ENCODE assay signal across 20 cellular contexts in genomic region chr19:41411682-41412265, GRCh38. TPM values are rescaled to one million over a fixed set of nuclear protein-coding genes. Genes with fewer than 3 reads are reported as not detected.
A peak's percentile ranks its signal among the peaks of the same experiment; 100 is the strongest.
DNase-seq lines count a peak whose midpoint lies in the region; ATAC-seq and TF ChIP-seq lines count a peak whose summit lies in the region.
"Had no signal": no experiment of that assay in that cellular context is flagged by ENCODE, and none has a peak within 500 bp of the region (broad histone marks: within the 10 kb centered on the region; RNA-seq: fewer than 3 reads in every experiment).

No MANE protein-coding gene starts in this region.

- H3K27me3 ChIP-seq in neutrophil (no peaks in the 10 kb centered on the region), suprapubic skin (no peaks in the 10 kb centered on the region)

- TF ChIP-seq EP300 in suprapubic skin (IDR thresholded peaks at IDR 0.05) = no peak

- TF ChIP-seq CTCF in neutrophil (IDR thresholded peaks at IDR 0.05) = no peak
- TF ChIP-seq CTCF in suprapubic skin (IDR thresholded peaks at IDR 0.05) = no peak

- CTCF ChIA-PET in activated CD4-positive, alpha-beta T cell treated with anti-CD3 and anti-CD28 coated beads, Interleukin-2, amount 10 ng/mL, durations not matched to agents 7 days and 5 days (lab: Charles Lee) = no interaction called here

- H3K4me3 ChIP-seq in neutrophil (ENCODE audit: low read depth in 1 of 2, low read length in 1 of 2) (no peak overlapping the region), suprapubic skin (no peak overlapping the region)

- peaks cover 14% of the 10 kb centered on the region for H3K36me3 Mint-ChIP-seq in activated CD4-positive, alpha-beta T cell treated with anti-CD3 and anti-CD28 coated beads, Interleukin-2, amount 10 ng/mL, durations not matched to agents 7 days and 5 days (ENCODE audit: low read depth)

- no peak for DNase-seq in activated CD4-positive, alpha-beta T cell treated with anti-CD3 and anti-CD28 coated beads, Interleukin-2, amount 10 ng/mL, durations not matched to agents 7 days and 5 days
- DNase-seq in activated CD4-positive, alpha-beta T cell treated with anti-CD3 and anti-CD28 coated beads, Interleukin-2, amount 50 U/mL, for 48 hours = no peak
- DNase-seq in Right ventricle myocardium inferior (ENCODE audit: missing footprints) (peak; percentile 80), DMS79 (lab: John Stamatoyannopoulos, UW) (no peak), suprapubic skin (ENCODE audit: low spot score in 2 of 2) (no peak)
- DNase-seq in stimulated activated CD4-positive, alpha-beta T cell treated with anti-CD3 and anti-CD28 coated beads, Interleukin-15, amount 100 ng/mL, for 24 hours = no peak
- DNase-seq: 8988T; activated CD8-positive, alpha-beta memory T cell treated with anti-CD3 and anti-CD28 coated beads, Interleukin-2, amount 50 U/mL, for 48 hours; activated naive CD4-positive, alpha-beta T cell treated with anti-CD3 and anti-CD28 coated beads, Interleukin-2, amount 50 U/mL, for 16 hours; NCI-H1436 treated with DMSO at 0.1 percent for 48 hours; NCI-H510A; PC-3; stimulated activated CD4-positive, alpha-beta T cell treated with anti-CD3 and anti-CD28 coated beads, Interleukin-4, amount 100 ng/mL, for 24 hours had no signal

- no peaks in the 10 kb centered on the region for H3K9me3 Mint-ChIP-seq in activated CD4-positive, alpha-beta T cell treated with anti-CD3 and anti-CD28 coated beads, Interleukin-2, amount 10 ng/mL, durations not matched to agents 7 days and 5 days

- peak overlapping the region; percentile 64 for H3K27ac Mint-ChIP-seq in activated CD4-positive, alpha-beta T cell treated with anti-CD3 and anti-CD28 coated beads, Interleukin-2, amount 10 ng/mL, durations not matched to agents 7 days and 5 days

- intact Hi-C loops in Right ventricle myocardium inferior (cut with DNase I) = no loop called here

- TF ChIP-seq POLR2A in suprapubic skin (IDR thresholded peaks at IDR 0.05) = no peak

- H3K9me3 ChIP-seq in neutrophil (no peaks in the 10 kb centered on the region), suprapubic skin (no peaks in the 10 kb centered on the region)

- H3K36me3 ChIP-seq in neutrophil (no peaks in the 10 kb centered on the region), suprapubic skin (peaks cover 58% of the 10 kb centered on the region)

- no peak overlapping the region for H3K4me3 Mint-ChIP-seq in activated CD4-positive, alpha-beta T cell treated with anti-CD3 and anti-CD28 coated beads, Interleukin-2, amount 10 ng/mL, durations not matched to agents 7 days and 5 days

- H3K4me1 ChIP-seq in neutrophil (ENCODE audit: control insufficient read depth in 1 of 2, insufficient read depth in 1 of 2, low read depth in 1 of 2, low read length in 1 of 2) = peaks cover 97 to 99% of the 10 kb centered on the region in 2 experiments
- peaks cover 20% of the 10 kb centered on the region for H3K4me1 ChIP-seq in suprapubic skin

- POLR2A ChIA-PET in activated CD4-positive, alpha-beta T cell treated with anti-CD3 and anti-CD28 coated beads, Interleukin-2, amount 10 ng/mL, durations not matched to agents 7 days and 5 days (lab: Charles Lee) = no interaction called here

- ATAC-seq in Right ventricle myocardium inferior (peak; percentile 79), HG02973 (IDR thresholded peaks at IDR 0.05; ENCODE audit: unreplicated experiment) (no peak)
- ATAC-seq: PC-3 had no signal

- WGBS in suprapubic skin = 50% methylated on average over 7 of the region's 17 CpGs

- peak overlapping the region; percentile 94 for H3K27ac ChIP-seq in neutrophil
- no peak overlapping the region for H3K27ac ChIP-seq in suprapubic skin
- H3K27ac ChIP-seq: KMS-11 had no signal

- H3K4me1 Mint-ChIP-seq in activated CD4-positive, alpha-beta T cell treated with anti-CD3 and anti-CD28 coated beads, Interleukin-2, amount 10 ng/mL, durations not matched to agents 7 days and 5 days = peaks cover 11% of the 10 kb centered on the region

- H3K27me3 Mint-ChIP-seq in activated CD4-positive, alpha-beta T cell treated with anti-CD3 and anti-CD28 coated beads, Interleukin-2, amount 10 ng/mL, durations not matched to agents 7 days and 5 days = no peaks in the 10 kb centered on the region

RNA-seq across cellular contexts. Expression of gene BCKDHA, which starts 14.2 kb away (rescaled TPM):
- total RNA-seq in activated CD4-positive, alpha-beta T cell treated with anti-CD3 and anti-CD28 coated beads, Interleukin-2, amount 10 ng/mL, durations not matched to agents 7 days and 5 days = 10 to 100 TPM; 12.7 TPM
- total RNA-seq in Right ventricle myocardium inferior (44.9 TPM), suprapubic skin (100 to 1,000 TPM in 1 of 4 donors, 10 to 100 TPM in 3; 49.7 to 112 (median 76.2) TPM)

RNA-seq across cellular contexts. Expression of gene EXOSC5, which starts 14.6 kb away (rescaled TPM):
- total RNA-seq in activated CD4-positive, alpha-beta T cell treated with anti-CD3 and anti-CD28 coated beads, Interleukin-2, amount 10 ng/mL, durations not matched to agents 7 days and 5 days = 10 to 100 TPM; 21.1 to 26.9 TPM
- 17.1 TPM for total RNA-seq in Right ventricle myocardium inferior
- 10 to 100 TPM; 23.0 to 51.5 (median 31.9) TPM for total RNA-seq in suprapubic skin

RNA-seq across cellular contexts. Expression of gene B3GNT8, which starts 15.4 kb away (rescaled TPM):
- total RNA-seq in activated CD4-positive, alpha-beta T cell treated with anti-CD3 and anti-CD28 coated beads, Interleukin-2, amount 10 ng/mL, durations not matched to agents 7 days and 5 days = 1 to 10 TPM; 2.1 to 2.2 TPM
- total RNA-seq in Right ventricle myocardium inferior (8.3 TPM), suprapubic skin (1 to 10 TPM; 4.7 to 9.6 (median 6.2) TPM)

RNA-seq across cellular contexts. Expression of gene DMAC2, which starts 27.9 kb away (rescaled TPM):
- 10 to 100 TPM; 48.9 to 54.1 TPM for total RNA-seq in activated CD4-positive, alpha-beta T cell treated with anti-CD3 and anti-CD28 coated beads, Interleukin-2, amount 10 ng/mL, durations not matched to agents 7 days and 5 days
- 108 TPM for total RNA-seq in Right ventricle myocardium inferior
- 10 to 100 TPM; 26.1 to 36.4 (median 34.2) TPM for total RNA-seq in suprapubic skin

RNA-seq across cellular contexts. Expression of gene ERICH4, which starts 31.2 kb away (rescaled TPM):
- not detected for total RNA-seq in activated CD4-positive, alpha-beta T cell treated with anti-CD3 and anti-CD28 coated beads, Interleukin-2, amount 10 ng/mL, durations not matched to agents 7 days and 5 days
- total RNA-seq in Right ventricle myocardium inferior (not detected), suprapubic skin (not detected)
- total RNA-seq: fibroblast of lung, H1, mononuclear cell, PC-3, posterior vena cava had no signal
